Comparison of ENCODE assay signal across 31 cellular contexts in the genomic region with DNA sequence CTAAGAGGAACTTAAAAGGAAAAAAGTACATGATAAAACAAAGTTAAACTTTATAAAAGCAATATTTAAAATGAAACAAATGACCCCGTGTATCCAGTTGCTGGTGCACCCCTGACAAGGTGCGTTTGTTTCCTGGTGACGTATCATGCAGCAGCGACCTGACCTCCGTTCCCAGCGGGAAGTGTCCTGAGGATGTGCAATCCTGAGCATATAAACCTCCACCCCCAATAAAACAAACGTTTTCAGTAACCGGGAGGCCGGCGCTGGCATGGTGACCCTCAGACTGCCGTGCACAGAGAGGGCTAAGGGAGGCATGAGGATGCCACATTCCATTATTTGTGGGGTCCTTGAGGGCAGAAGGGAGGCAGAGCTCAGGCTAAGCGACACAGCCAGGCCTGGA. TPM values are rescaled to one million over a fixed set of nuclear protein-coding genes. Genes with fewer than 3 reads are reported as not detected.
DNase-seq lines count a peak whose midpoint lies in the region; ATAC-seq and TF ChIP-seq lines count a peak whose summit lies in the region.
"Had no signal": no experiment of that assay in that cellular context is flagged by ENCODE, and none has a peak within 500 bp of the region (broad histone marks: within the 10 kb centered on the region; RNA-seq: fewer than 3 reads in every experiment).

No MANE protein-coding gene starts in this region.

- H3K27ac ChIP-seq in Peyer's patch: no peak overlapping the region
- H3K27ac ChIP-seq in coronary artery: no peak overlapping the region
- H3K27ac ChIP-seq in right lobe of liver: peak overlapping the region; percentile 72 to 93 (median 73)
- no peak overlapping the region for H3K27ac ChIP-seq in suprapubic skin
- H3K27ac ChIP-seq in H9 (ENCODE audit: insufficient read length, low read depth, low read length): no peak overlapping the region
- H3K27ac ChIP-seq: brain microvascular endothelial cell, SJSA1, skin epidermis, VCaP had no signal

- no peak overlapping the region for H3K9ac ChIP-seq in H9 (ENCODE audit: extremely low read depth, insufficient read length, low read length)

- H3K79me2 ChIP-seq in H9 (ENCODE audit: insufficient read depth, low read length): no peaks in the 10 kb centered on the region

- peak in 2 of 3 donors; percentile 17 to 21 for DNase-seq in Peyer's patch
- peak; percentile 17 for DNase-seq in coronary artery (ENCODE audit: low spot score)
- peak; percentile 77 to 90 (median 90) for DNase-seq in right lobe of liver
- peak; percentile 45 to 65 for DNase-seq in suprapubic skin (ENCODE audit: low spot score in 2 of 2)
- no peak for DNase-seq in H9
- DNase-seq in NCI-H2081 (lab: John Stamatoyannopoulos, UW): no peak
- DNase-seq in effector memory CD8-positive, alpha-beta T cell: no peak
- DNase-seq: ACHN; activated naive CD4-positive, alpha-beta T cell treated with Interleukin-2 at 50 U/mL for 16 hours; activated T-cell treated with anti-CD3 and anti-CD28 coated beads, Interleukin-2, amount 50 U/mL, for 72 hours; brain microvascular endothelial cell; DMS 273 treated with DMSO at 0.1 percent for 48 hours; effector CD8-positive, alpha-beta T cell; EL; KBM-7; midbrain; NCI-H1092 treated with DMSO at 0.1 percent for 48 hours; NCI-H187; NCI-H2171; NCI-H510A; occipital lobe; stimulated activated CD4-positive, alpha-beta T cell treated with anti-CD3 and anti-CD28 coated beads, Interleukin-1b, Interleukin-23, amount 100 ng/mL, for 48 hours; T-helper 9 cell had no signal

- H4K5ac ChIP-seq in H9 (ENCODE audit: insufficient read length, low read depth, low read length): no peak overlapping the region

- H3K9me3 ChIP-seq in Peyer's patch (peaks cover 0 to 16% (median 1%) of the 10 kb centered on the region in 4 donors), right lobe of liver (no peaks in the 10 kb centered on the region), suprapubic skin (peaks cover 15% of the 10 kb centered on the region), H9 (ENCODE audit: control insufficient read depth, low read depth, low read length) (no peaks in the 10 kb centered on the region)

- WGBS in right lobe of liver (ENCODE audit: insufficient coverage, low coverage, low lambda C conversion rate, missing lambda C conversion rate): 30% methylated on average over 10 of the region's 12 CpGs
- 98% methylated on average over 12 of the region's 12 CpGs for WGBS in suprapubic skin
- WGBS in H9 (ENCODE audit: extremely low coverage, insufficient read length, low lambda C conversion rate): no CpG with 5 or more reads among the region's 12 CpGs

- H3K36me3 Mint-ChIP-seq in H9 (ENCODE audit: insufficient read depth in 1 of 3, low read depth in 3 of 3): peaks cover 0 to 35% (median 24%) of the 10 kb centered on the region in 3 experiments; a peak in 5 of 7 replicates
- H3K36me3 Mint-ChIP-seq in effector memory CD8-positive, alpha-beta T cell (ENCODE audit: insufficient read depth): peaks cover 45% of the 10 kb centered on the region

- H3K4me3 ChIP-seq in Peyer's patch: no peak overlapping the region
- no peak overlapping the region for H3K4me3 ChIP-seq in coronary artery
- peak overlapping the region in 2 of 3 donors; percentile 4 to 24 for H3K4me3 ChIP-seq in right lobe of liver
- H3K4me3 ChIP-seq in suprapubic skin: no peak overlapping the region
- H3K4me3 ChIP-seq: SJSA1, skin epidermis had no signal

- no peak overlapping the region for H3K4me2 ChIP-seq in H9 (ENCODE audit: insufficient read depth, insufficient read length, low read length)

- TF ChIP-seq CTCF in Peyer's patch (IDR thresholded peaks at IDR 0.05) (no peak), coronary artery (IDR thresholded peaks at IDR 0.05) (no peak), right lobe of liver (IDR thresholded peaks at IDR 0.05) (no peak), suprapubic skin (IDR thresholded peaks at IDR 0.05) (no peak), H9 (conservative IDR thresholded peaks at IDR 0.05) (no peak)

- no peak overlapping the region for H3K14ac ChIP-seq in H9 (ENCODE audit: insufficient read depth, low read length)

- H3K56ac ChIP-seq in H9 (ENCODE audit: insufficient read length, low read depth, low read length): no peak overlapping the region

- H2BK12ac ChIP-seq in H9 (ENCODE audit: insufficient read length, low read depth, low read length): no peak overlapping the region

- H2BK120ac ChIP-seq in H9 (ENCODE audit: low read depth, low read length, poor library complexity, severe bottlenecking): no peak overlapping the region

- TF ChIP-seq EP300 in suprapubic skin (IDR thresholded peaks at IDR 0.05): no peak

- no peak overlapping the region for H2BK5ac ChIP-seq in H9 (ENCODE audit: insufficient read length, low read length)

- ATAC-seq in right lobe of liver (peak; percentile 36 to 58 (median 42)), GM18511 (IDR thresholded peaks at IDR 0.05; ENCODE audit: unreplicated experiment) (no peak)
- no peak for ATAC-seq in effector memory CD8-positive, alpha-beta T cell (replicated peaks)
- ATAC-seq: activated T-cell treated with anti-CD3 and anti-CD28 coated beads, Interleukin-2, amount 50 U/mL, for 72 hours; CD8-positive, alpha-beta T cell; natural killer cell treated with Interleukin-12 subunit alpha and Interleukin-12 subunit beta and Interleukin-15 and Interleukin-18, amount 100 ng/mL, for 72 hours had no signal

- H4K8ac ChIP-seq in H9 (replicated peaks; ENCODE audit: insufficient read length, low read depth, low read length): no peak overlapping the region

- H3K18ac ChIP-seq in H9 (ENCODE audit: insufficient read length, low read depth, low read length): no peak overlapping the region

- no peak overlapping the region for H2BK15ac ChIP-seq in H9 (ENCODE audit: low read depth, low read length)

- no peaks in the 10 kb centered on the region for H3K23me2 ChIP-seq in H9 (ENCODE audit: insufficient read length, low read depth, low read length, poor library complexity, severe bottlenecking)

- TF ChIP-seq POLR2A in Peyer's patch (IDR thresholded peaks at IDR 0.05) (no peak), right lobe of liver (IDR thresholded peaks at IDR 0.05) (peak; percentile 42), suprapubic skin (IDR thresholded peaks at IDR 0.05) (no peak)

- no peak overlapping the region for H2AFZ ChIP-seq in H9 (ENCODE audit: low read length)

- no peak overlapping the region for H3K23ac ChIP-seq in H9 (ENCODE audit: insufficient read length, low read depth, low read length)

- H3K4me1 ChIP-seq in Peyer's patch (peaks cover 0 to 14% (median 0%) of the 10 kb centered on the region in 4 donors), right lobe of liver (peaks cover 2 to 81% (median 36%) of the 10 kb centered on the region in 4 donors), suprapubic skin (peaks cover 27% of the 10 kb centered on the region), H9 (ENCODE audit: insufficient read depth, low read length) (no peaks in the 10 kb centered on the region)
- H3K4me1 ChIP-seq: SJSA1 had no signal

- H3K4ac ChIP-seq in H9 (ENCODE audit: low read depth, low read length): no peak overlapping the region

- H3K27ac Mint-ChIP-seq in H9: no peak overlapping the region
- no peak overlapping the region for H3K27ac Mint-ChIP-seq in effector memory CD8-positive, alpha-beta T cell
- H3K27ac Mint-ChIP-seq: activated T-cell treated with anti-CD3 and anti-CD28 coated beads, Interleukin-2, amount 50 U/mL, for 72 hours; B cell; CD8-positive, alpha-beta T cell; natural killer cell treated with Interleukin-12 subunit alpha and Interleukin-12 subunit beta and Interleukin-15 and Interleukin-18, amount 100 ng/mL, for 72 hours; stimulated activated naive CD8-positive, alpha-beta T cell treated with anti-CD3 and anti-CD28 coated beads, Interleukin-15, Interleukin-2, amounts not matched to agents 100 ng/mL and 50 ng/mL, for 24 hours had no signal

- no peak overlapping the region for H3K4me3 Mint-ChIP-seq in H9
- H3K4me3 Mint-ChIP-seq in effector memory CD8-positive, alpha-beta T cell: no peak overlapping the region
- H3K4me3 Mint-ChIP-seq: activated T-cell treated with anti-CD3 and anti-CD28 coated beads, Interleukin-2, amount 50 U/mL, for 72 hours; B cell; CD8-positive, alpha-beta T cell; natural killer cell treated with Interleukin-12 subunit alpha and Interleukin-12 subunit beta and Interleukin-15 and Interleukin-18, amount 100 ng/mL, for 72 hours; stimulated activated naive CD8-positive, alpha-beta T cell treated with anti-CD3 and anti-CD28 coated beads, Interleukin-15, Interleukin-2, amounts not matched to agents 100 ng/mL and 50 ng/mL, for 24 hours had no signal

- H2BK20ac ChIP-seq in H9 (ENCODE audit: low read depth, low read length, poor library complexity, severe bottlenecking): no peak overlapping the region

- no peak overlapping the region for H2AK5ac ChIP-seq in H9 (ENCODE audit: insufficient read length, low read length)

- no peaks in the 10 kb centered on the region for H3K79me1 ChIP-seq in H9 (ENCODE audit: insufficient read depth, low read depth, low read length, poor library complexity, severe bottlenecking)

- H3K9me3 Mint-ChIP-seq in H9: peaks cover 10 to 15% of the 10 kb centered on the region in 2 experiments; a peak in 4 of 5 replicates
- peaks cover 2 to 27% of the 10 kb centered on the region in 2 donors for H3K9me3 Mint-ChIP-seq in effector memory CD8-positive, alpha-beta T cell

- peaks cover 0 to 27% (median 0%) of the 10 kb centered on the region in 3 donors for H3K36me3 ChIP-seq in Peyer's patch
- peaks cover 0 to 12% (median 3%) of the 10 kb centered on the region in 4 donors for H3K36me3 ChIP-seq in right lobe of liver
- H3K36me3 ChIP-seq in suprapubic skin: peaks cover 61% of the 10 kb centered on the region

- H3T11ph ChIP-seq in H9 (ENCODE audit: low read length): no peak overlapping the region

- H3K27me3 Mint-ChIP-seq in H9 (ENCODE audit: low read depth): peaks cover 5% of the 10 kb centered on the region; the same call in 1 of the 2 replicates
- no peaks in the 10 kb centered on the region for H3K27me3 Mint-ChIP-seq in effector memory CD8-positive, alpha-beta T cell
- H3K27me3 Mint-ChIP-seq: B cell; natural killer cell treated with Interleukin-12 subunit alpha and Interleukin-12 subunit beta and Interleukin-15 and Interleukin-18, amount 100 ng/mL, for 72 hours; stimulated activated naive CD8-positive, alpha-beta T cell treated with anti-CD3 and anti-CD28 coated beads, Interleukin-15, Interleukin-2, amounts not matched to agents 100 ng/mL and 50 ng/mL, for 24 hours had no signal

- H3K27me3 ChIP-seq in Peyer's patch: no peaks in the 10 kb centered on the region
- no peaks in the 10 kb centered on the region for H3K27me3 ChIP-seq in right lobe of liver
- no peaks in the 10 kb centered on the region for H3K27me3 ChIP-seq in suprapubic skin
- H3K27me3 ChIP-seq in H9 (ENCODE audit: insufficient read depth, low read length): no peaks in the 10 kb centered on the region
- H3K27me3 ChIP-seq: brain microvascular endothelial cell, SJSA1 had no signal

- peaks cover 3% of the 10 kb centered on the region for H4K20me1 ChIP-seq in H9 (ENCODE audit: control insufficient read depth, insufficient read depth, insufficient read length)

- H3K4me1 Mint-ChIP-seq in H9: peaks cover 2 to 8% of the 10 kb centered on the region in 2 experiments; a peak in 3 of 4 replicates
- peaks cover 7 to 14% of the 10 kb centered on the region in 2 donors for H3K4me1 Mint-ChIP-seq in effector memory CD8-positive, alpha-beta T cell (ENCODE audit: low read depth in 2 of 2)

- intact Hi-C loops in right lobe of liver (cut with DNase I): no loop called here

- no peak overlapping the region for H4K91ac ChIP-seq in H9 (ENCODE audit: insufficient read length, low read depth, low read length)

RNA-seq across cellular contexts. Expression of gene SLC66A2, which starts 14.8 kb away (rescaled TPM):
- total RNA-seq in Peyer's patch (10 to 100 TPM; 28.0 to 41.4 (median 34.9) TPM), right lobe of liver (100 to 1,000 TPM in 3 of 6 experiments, 10 to 100 TPM in 3; 61.6 to 140 (median 95.8) TPM), suprapubic skin (10 to 100 TPM; 53.4 to 84.7 (median 79.3) TPM), H9 (2021) (10.3 and 13.0 TPM in 2 replicates)

RNA-seq across cellular contexts. Expression of gene HSBP1L1, which starts 27.8 kb away (rescaled TPM):
- 10 to 100 TPM; 14.9 to 64.9 (median 47.8) TPM for total RNA-seq in Peyer's patch
- total RNA-seq in right lobe of liver: 10 to 100 TPM; 16.8 to 35.1 (median 23.7) TPM
- total RNA-seq in suprapubic skin: 10 to 100 TPM; 25.0 to 45.7 (median 41.5) TPM
- total RNA-seq in H9 (2021): 0.46 TPM in 1 of 2 replicates, not detected in the other

RNA-seq across cellular contexts. Expression of gene TXNL4A, which starts 51.7 kb away (rescaled TPM):
- total RNA-seq in Peyer's patch (10 to 100 TPM; 14.0 to 44.5 (median 19.4) TPM), right lobe of liver (10 to 100 TPM; 18.5 to 53.9 (median 37.8) TPM), suprapubic skin (10 to 100 TPM; 20.6 to 35.0 (median 24.6) TPM), H9 (2021) (163 and 164 TPM in 2 replicates)

Comparison
In these comparisons a context has a peak if more than half of its experiments do, and no peak if none do; other contexts are left out.
1. DNase-seq: peak in Peyer's patch (2 of 3), coronary artery (single experiment), right lobe of liver (3 of 3) and suprapubic skin (2 of 2); none in H9 (single experiment), NCI-H2081 (0 of 2) and effector memory CD8-positive, alpha-beta T cell (0 of 3).
2. H3K27ac ChIP-seq: peak in right lobe of liver (3 of 3); none in Peyer's patch (0 of 4), coronary artery (0 of 2), suprapubic skin (single experiment) and H9 (single experiment).
3. H3K4me3 ChIP-seq: peak in right lobe of liver (2 of 3); none in Peyer's patch (0 of 4), coronary artery (single experiment) and suprapubic skin (single experiment).
4. ATAC-seq: peak in right lobe of liver (4 of 4); none in effector memory CD8-positive, alpha-beta T cell (single experiment) and GM18511 (single experiment).
5. RNA of gene HSBP1L1, which starts 27.8 kb away (total RNA-seq): 14.9 to 64.9 TPM in Peyer's patch, 25.0 to 45.7 TPM in suprapubic skin and 16.8 to 35.1 TPM in right lobe of liver; 0.46 TPM in H9; every median in the first group is over 10 times any median in the second.